In genomic region chr13:111048387-111048786, GRCh38 we compare ENCODE assay signal across 26 cellular contexts.
DNase-seq lines count a peak whose midpoint lies in the region; ATAC-seq, FAIRE-seq and TF ChIP-seq lines count a peak whose summit lies in the region.
"Had no signal": no experiment of that assay in that cellular context is flagged by ENCODE, and none has a peak within 500 bp of the region (broad histone marks: within the 10 kb centered on the region; RNA-seq: fewer than 3 reads in every experiment).

No MANE protein-coding gene starts in this region.

- H3K4me2 ChIP-seq in IMR-90 (ENCODE audit: low read depth, low read length) (no peak overlapping the region), K562 (ENCODE audit: insufficient read depth, low read length) (no peak overlapping the region)
- H3K4me2 ChIP-seq: BLaER1 had no signal

- no peak overlapping the region for H3K14ac ChIP-seq in IMR-90 (replicated peaks; ENCODE audit: low read depth, low read length)

- H3K9me3 ChIP-seq in IMR-90 (ENCODE audit: control insufficient read depth, insufficient read depth, low read length) (no peaks in the 10 kb centered on the region), K562 (replicated peaks; ENCODE audit: control insufficient read depth, insufficient read depth, low read depth, low read length) (no peaks in the 10 kb centered on the region), kidney (ENCODE audit: control insufficient read depth in 1 of 2, low read length in 2 of 2) (no peaks in the 10 kb centered on the region)
- H3K9me3 ChIP-seq: BE2C, BLaER1 had no signal

- H3K4me1 ChIP-seq in IMR-90 (ENCODE audit: control insufficient read depth, insufficient read depth, low read length) (peaks cover 10% of the 10 kb centered on the region), K562 (replicated peaks in 1 of 2; ENCODE audit: control insufficient read depth in 2 of 2, insufficient read depth in 2 of 2, low read length in 2 of 2) (peaks cover 7 to 22% of the 10 kb centered on the region in 2 experiments), kidney (ENCODE audit: control insufficient read depth in 1 of 2, insufficient read depth in 1 of 2, low read depth in 1 of 2, low read length in 2 of 2) (no peaks in the 10 kb centered on the region)
- H3K4me1 ChIP-seq: BE2C had no signal

- WGBS in IMR-90 (ENCODE audit: extremely low coverage in 2 of 2, insufficient read length in 1 of 2), 2 experiments, result no CpG with 5 or more reads among the region's 8 CpGs
- WGBS in K562 (ENCODE audit: insufficient coverage, low coverage, missing lambda C conversion rate), result 72% methylated on average over 5 of the region's 8 CpGs

- peak overlapping the region; percentile 38; the same call in 1 of the 2 replicates for H3K4ac ChIP-seq in IMR-90 (ENCODE audit: low read depth, low read length)

- DNase-seq in IMR-90, result no peak
- no peak for DNase-seq in K562 (ENCODE audit: extremely low read depth in 1 of 4, low spot score in 3 of 4)
- DNase-seq in kidney, result peak; percentile 43
- DNase-seq in activated naive CD4-positive, alpha-beta T cell (lab: John Stamatoyannopoulos, UW), result no peak
- no peak for DNase-seq in activated CD4-positive, alpha-beta T cell treated with anti-CD3 and anti-CD28 coated beads for 48 hours
- no peak for DNase-seq in retina
- DNase-seq: 8988T; ACHN; BE2C; C1 segment of cervical spinal cord; CD4-positive, alpha-beta memory T cell; CD4-positive, CD25-positive, alpha-beta regulatory T cell; CD8-positive, alpha-beta memory T cell; COR-L47; DMS 273 treated with DMSO at 0.1 percent for 48 hours; DMS153; DMS53; DMS79; DND-41; EL; GDM1 had no signal

- H2BK15ac ChIP-seq in IMR-90 (ENCODE audit: low read depth, low read length), result no peak overlapping the region; the same call in 2 of the 3 replicates

- TF ChIP-seq EP300 in K562 (IDR thresholded peaks at IDR 0.05; ENCODE audit: low read length), result no peak

- H3K56ac ChIP-seq in IMR-90 (ENCODE audit: extremely low read depth, insufficient read depth, low read length), result no peak overlapping the region

- FAIRE-seq in K562 (lab: Jason Lieb, UNC) (no peak), kidney (lab: Jason Lieb, UNC) (no peak)
- FAIRE-seq: A204.1, GM12878, GM12892, GM18507 had no signal

- no peak overlapping the region for H4K91ac ChIP-seq in IMR-90 (ENCODE audit: insufficient read depth, low read depth, low read length)

- intact Hi-C loops in IMR-90 (cut with micrococcal nuclease) (no loop called here), K562 (cut with micrococcal nuclease) (loop anchor here (10.0 kb wide), 1 partner anchor 454 kb away; no protein-coding TSS in a partner anchor), kidney (cut with DNase I) (no loop called here)

- H3K9ac ChIP-seq in IMR-90 (ENCODE audit: low read depth, low read length) (no peak overlapping the region), K562 (ENCODE audit: insufficient read depth in 1 of 2, low read depth in 2 of 2, low read length in 2 of 2) (no peak overlapping the region), kidney (ENCODE audit: low read length in 2 of 2) (no peak overlapping the region)
- H3K9ac ChIP-seq: BLaER1 had no signal

- no peak overlapping the region for H3K23ac ChIP-seq in IMR-90 (ENCODE audit: low read depth, low read length)

- no peaks in the 10 kb centered on the region for H3K79me2 ChIP-seq in K562 (ENCODE audit: control insufficient read depth, insufficient read depth, low read length)

- peak overlapping the region; percentile 43 for H2AFZ ChIP-seq in IMR-90 (replicated peaks; ENCODE audit: low read length, poor library complexity)
- H2AFZ ChIP-seq in K562 (ENCODE audit: low read depth, low read length), result no peak overlapping the region

- H2BK5ac ChIP-seq in IMR-90 (ENCODE audit: low read depth, low read length, poor library complexity, severe bottlenecking), result no peak overlapping the region

- BruUV-seq in IMR-90 (replicated peaks; lab: Mats Ljungman, UMichigan) (no TSS peak), K562 (replicated peaks; lab: Mats Ljungman, UMichigan) (no TSS peak)

- H2AK5ac ChIP-seq in IMR-90 (ENCODE audit: low read depth, low read length), result peak overlapping the region; percentile 57; the same call in 1 of the 2 replicates

- H3K4me3 ChIP-seq in IMR-90 (ENCODE audit: insufficient read depth, low read depth, low read length) (no peak overlapping the region), K562 (no peak overlapping the region), kidney (ENCODE audit: low read length in 2 of 2) (no peak overlapping the region)
- H3K4me3 ChIP-seq: BLaER1, GM12878 had no signal

- no peak overlapping the region for H3K18ac ChIP-seq in IMR-90 (ENCODE audit: low read depth, low read length)

- TF ChIP-seq CTCF in IMR-90 (conservative IDR thresholded peaks at IDR 0.05; ENCODE audit: low read depth, low read length) (no peak), K562 (IDR thresholded peaks at IDR 0.05 in 2 of 3, conservative IDR thresholded peaks at IDR 0.05 in 1 of 3; ENCODE audit: insufficient read depth in 2 of 3, low read depth in 1 of 3, low read length in 3 of 3) (no peak), kidney (IDR thresholded peaks at IDR 0.05; ENCODE audit: borderline replicate concordance, extremely low read depth, insufficient read depth) (no peak)

- CTCF ChIA-PET in IMR-90 (lab: Yijun Ruan, JAX) (interaction anchor here (0.7 kb wide), 1 partner anchor 135 kb away, joined by 3 read pairs; no protein-coding TSS in a partner anchor), K562 (lab: Yijun Ruan, JAX; ENCODE audit: low intra/inter-chr PET ratio) (no interaction called here)

- H3K27me3 ChIP-seq in IMR-90 (ENCODE audit: control insufficient read depth, insufficient read depth, low read length) (peaks cover 2% of the 10 kb centered on the region; the same call in 1 of the 2 replicates), K562 (ENCODE audit: control insufficient read depth in 2 of 2, insufficient read depth in 2 of 2, low read length in 2 of 2) (no peaks in the 10 kb centered on the region)
- H3K27me3 ChIP-seq: BLaER1 had no signal

- no peak overlapping the region for H4K8ac ChIP-seq in IMR-90 (ENCODE audit: low read depth in 2 of 2, low read length in 2 of 2)

- H4K20me1 ChIP-seq in IMR-90 (ENCODE audit: insufficient read depth, low read length) (no peaks in the 10 kb centered on the region), K562 (replicated peaks; ENCODE audit: control insufficient read depth, insufficient read depth, low read length) (no peaks in the 10 kb centered on the region)
- H4K20me1 ChIP-seq: BLaER1 had no signal

- no peak for TF ChIP-seq POLR2A in IMR-90 (IDR thresholded peaks at IDR 0.05; ENCODE audit: low read depth, low read length)
- no peak for TF ChIP-seq POLR2A in K562 (conservative IDR thresholded peaks at IDR 0.05)

- dilution Hi-C loops in IMR-90 (cut with HindIII; ENCODE audit: low sequenced_read_pairs, unreplicated experiment), result no loop called here

- TF ChIP-seq RAD21 in IMR-90 (IDR thresholded peaks at IDR 0.05; ENCODE audit: low read length), result no peak
- no peak for TF ChIP-seq RAD21 in K562 (CRISPR knock-in tag; conservative IDR thresholded peaks at IDR 0.05 in 1 of 2, IDR thresholded peaks at IDR 0.05 in 1 of 2)

- POLR2A ChIA-PET in IMR-90 (lab: Charles Lee; ENCODE audit: unreplicated experiment) (no interaction called here), K562 (lab: Yijun Ruan, JAX) (no interaction called here)

- no peak for ATAC-seq in IMR-90 (ENCODE audit: low read depth)
- no peak for ATAC-seq in K562

- no peaks in the 10 kb centered on the region for H3K79me1 ChIP-seq in IMR-90 (ENCODE audit: low read depth in 1 of 2, low read length in 2 of 2)

- H2BK120ac ChIP-seq in IMR-90 (ENCODE audit: low read depth, low read length), result no peak overlapping the region

- H4K5ac ChIP-seq in IMR-90 (ENCODE audit: low read depth, low read length), result no peak overlapping the region

- H3K27ac ChIP-seq in IMR-90 (ENCODE audit: insufficient read depth, low read length) (no peak overlapping the region), K562 (ENCODE audit: extremely low read depth, low read depth, low read length) (no peak overlapping the region), kidney (ENCODE audit: low read depth in 2 of 2, low read length in 2 of 2) (no peak overlapping the region)
- H3K27ac ChIP-seq: BLaER1 had no signal

- H3K36me3 ChIP-seq in IMR-90 (ENCODE audit: control insufficient read depth, insufficient read depth, low read length), result no peaks in the 10 kb centered on the region
- no peaks in the 10 kb centered on the region for H3K36me3 ChIP-seq in K562 (ENCODE audit: control insufficient read depth, insufficient read depth, low read length)
- no peaks in the 10 kb centered on the region for H3K36me3 ChIP-seq in kidney (ENCODE audit: control insufficient read depth in 1 of 2, insufficient read depth in 2 of 2, low read length in 2 of 2)
- H3K36me3 ChIP-seq: BE2C, BLaER1 had no signal

- peaks cover 10% of the 10 kb centered on the region for H3K9me1 ChIP-seq in IMR-90 (ENCODE audit: insufficient read depth, low read length)
- H3K9me1 ChIP-seq in K562 (ENCODE audit: control insufficient read depth, insufficient read depth, low read length), result no peaks in the 10 kb centered on the region

- H2AK9ac ChIP-seq in IMR-90 (replicated peaks; ENCODE audit: low read depth, low read length, poor library complexity), result no peak overlapping the region

- in situ Hi-C loops in IMR-90 (cut with MboI; ENCODE audit: low sequenced_read_pairs), result loop anchor here (10.0 kb wide), 1 partner anchor 124 kb away; no protein-coding TSS in a partner anchor
- in situ Hi-C loops in K562 (cut with MboI), result loop anchor here (5.0 kb wide), 1 partner anchor 101 kb away; no protein-coding TSS in a partner anchor

- H2BK20ac ChIP-seq in IMR-90 (ENCODE audit: low read depth, low read length), result peak overlapping the region; percentile 29; the same call in 1 of the 2 replicates

TF ChIP-seq in IMR-90, 13 proteins besides CTCF, POLR2A, EP300 and RAD21:
- no peak for TF ChIP-seq MAFK (IDR thresholded peaks at IDR 0.05; ENCODE audit: low read depth, low read length)

TF ChIP-seq in K562, 482 proteins besides CTCF, POLR2A, EP300 and RAD21:
- TF ChIP-seq ZKSCAN3 (CRISPR knock-in tag; IDR thresholded peaks at IDR 0.05), result peak; percentile 84
- TF ChIP-seq SP1 (CRISPR knock-in tag; IDR thresholded peaks at IDR 0.05), result no peak
